1 cellular context compared by ENCODE assay signal in the genomic region with DNA sequence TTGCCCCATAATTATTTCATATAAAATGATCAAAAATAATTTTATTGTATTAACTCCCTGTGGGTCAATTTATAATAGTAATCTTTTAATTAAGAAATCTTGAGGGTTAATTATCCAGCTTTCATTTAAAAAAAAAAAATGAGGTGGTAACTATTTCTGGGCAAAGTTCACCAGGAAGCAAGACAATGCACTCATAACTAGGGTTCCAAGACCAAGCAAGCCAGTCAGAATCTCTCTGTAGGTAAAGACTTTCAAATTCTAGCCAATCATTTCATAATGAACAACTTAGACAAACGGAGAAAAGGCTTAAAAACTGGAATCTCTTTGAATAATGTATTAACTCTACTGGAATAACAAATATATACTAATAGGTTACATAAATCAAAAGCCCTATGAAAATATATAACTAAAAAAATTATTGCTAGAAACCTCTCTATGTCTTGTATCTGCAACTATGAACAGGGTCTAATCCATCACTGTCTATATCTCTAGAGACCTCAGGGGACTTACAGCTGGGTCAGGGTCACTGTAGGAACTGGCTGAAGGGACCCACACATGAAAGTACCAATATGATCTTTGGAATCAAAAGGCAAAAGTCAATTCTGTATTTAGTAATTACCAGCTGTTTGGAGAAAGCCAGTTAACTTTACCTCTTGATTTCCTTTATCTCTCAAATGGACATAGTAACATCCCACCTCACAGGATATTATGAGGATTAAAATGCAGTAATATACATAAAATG.
TF ChIP-seq lines count a peak whose summit lies in the region.

No MANE protein-coding gene starts in this region.

TF ChIP-seq in liver, 16 proteins besides CTCF, POLR2A, EP300 and RAD21 (continued from another document):
- TF ChIP-seq, protein P1, sequence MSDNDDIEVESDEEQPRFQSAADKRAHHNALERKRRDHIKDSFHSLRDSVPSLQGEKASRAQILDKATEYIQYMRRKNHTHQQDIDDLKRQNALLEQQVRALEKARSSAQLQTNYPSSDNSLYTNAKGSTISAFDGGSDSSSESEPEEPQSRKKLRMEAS (IDR thresholded peaks at IDR 0.05) = no peak
- TF ChIP-seq HNF4G (IDR thresholded peaks at IDR 0.05) = peak; percentile 21
- TF ChIP-seq, protein P2, sequence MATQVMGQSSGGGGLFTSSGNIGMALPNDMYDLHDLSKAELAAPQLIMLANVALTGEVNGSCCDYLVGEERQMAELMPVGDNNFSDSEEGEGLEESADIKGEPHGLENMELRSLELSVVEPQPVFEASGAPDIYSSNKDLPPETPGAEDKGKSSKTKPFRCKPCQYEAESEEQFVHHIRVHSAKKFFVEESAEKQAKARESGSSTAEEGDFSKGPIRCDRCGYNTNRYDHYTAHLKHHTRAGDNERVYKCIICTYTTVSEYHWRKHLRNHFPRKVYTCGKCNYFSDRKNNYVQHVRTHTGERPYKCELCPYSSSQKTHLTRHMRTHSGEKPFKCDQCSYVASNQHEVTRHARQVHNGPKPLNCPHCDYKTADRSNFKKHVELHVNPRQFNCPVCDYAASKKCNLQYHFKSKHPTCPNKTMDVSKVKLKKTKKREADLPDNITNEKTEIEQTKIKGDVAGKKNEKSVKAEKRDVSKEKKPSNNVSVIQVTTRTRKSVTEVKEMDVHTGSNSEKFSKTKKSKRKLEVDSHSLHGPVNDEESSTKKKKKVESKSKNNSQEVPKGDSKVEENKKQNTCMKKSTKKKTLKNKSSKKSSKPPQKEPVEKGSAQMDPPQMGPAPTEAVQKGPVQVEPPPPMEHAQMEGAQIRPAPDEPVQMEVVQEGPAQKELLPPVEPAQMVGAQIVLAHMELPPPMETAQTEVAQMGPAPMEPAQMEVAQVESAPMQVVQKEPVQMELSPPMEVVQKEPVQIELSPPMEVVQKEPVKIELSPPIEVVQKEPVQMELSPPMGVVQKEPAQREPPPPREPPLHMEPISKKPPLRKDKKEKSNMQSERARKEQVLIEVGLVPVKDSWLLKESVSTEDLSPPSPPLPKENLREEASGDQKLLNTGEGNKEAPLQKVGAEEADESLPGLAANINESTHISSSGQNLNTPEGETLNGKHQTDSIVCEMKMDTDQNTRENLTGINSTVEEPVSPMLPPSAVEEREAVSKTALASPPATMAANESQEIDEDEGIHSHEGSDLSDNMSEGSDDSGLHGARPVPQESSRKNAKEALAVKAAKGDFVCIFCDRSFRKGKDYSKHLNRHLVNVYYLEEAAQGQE (IDR thresholded peaks at IDR 0.05) = no peak
- TF ChIP-seq FOXA2 (IDR thresholded peaks at IDR 0.05) = no peak
- TF ChIP-seq YY1 (IDR thresholded peaks at IDR 0.05) = no peak
